Comparison of ENCODE assay signal across 10 cellular contexts in genomic region chr2:179274749-179275148, GRCh38. TPM values are rescaled to one million over a fixed set of nuclear protein-coding genes. Genes with fewer than 3 reads are reported as not detected.
DNase-seq lines count a peak whose midpoint lies in the region; ATAC-seq and TF ChIP-seq lines count a peak whose summit lies in the region.
"Had no signal": no experiment of that assay in that cellular context is flagged by ENCODE, and none has a peak within 500 bp of the region (broad histone marks: within the 10 kb centered on the region; RNA-seq: fewer than 3 reads in every experiment).

No MANE protein-coding gene starts in this region.

- H3K4me2 ChIP-seq in OCI-LY7 (ENCODE audit: low read length), result peak overlapping the region; percentile 0; the same call in 1 of the 2 replicates

- peaks cover 12% of the 10 kb centered on the region for H3K4me1 ChIP-seq in OCI-LY7 (ENCODE audit: insufficient read depth, low read length, poor library complexity, severe bottlenecking)

- no peak overlapping the region for H3K4me3 ChIP-seq in OCI-LY7 (ENCODE audit: low read depth, low read length, poor library complexity, severe bottlenecking)

- H3K9me2 ChIP-seq in OCI-LY7 (ENCODE audit: insufficient read depth, low read length), result no peaks in the 10 kb centered on the region

- peaks cover 9% of the 10 kb centered on the region for H3K27me3 Mint-ChIP-seq in activated CD8-positive, alpha-beta T cell treated with anti-CD3 and anti-CD28 coated beads, Interleukin-2, amount 10 ng/mL, durations not matched to agents 7 days and 5 days (ENCODE audit: low read depth)
- no peaks in the 10 kb centered on the region for H3K27me3 Mint-ChIP-seq in activated CD8-positive, alpha-beta T cell treated with anti-CD3 and anti-CD28 coated beads for 36 hours
- H3K27me3 Mint-ChIP-seq in stimulated activated naive B cell treated with anti-CD40 and anti-IgM and Interleukin-4, amounts not matched to agents 10 μg/mL and 1 μg/mL and 100 μg/mL, for 72 hours, result no peaks in the 10 kb centered on the region

- intact Hi-C loops in activated CD8-positive, alpha-beta T cell treated with anti-CD3 and anti-CD28 coated beads for 36 hours (cut with micrococcal nuclease), result no loop called here
- intact Hi-C loops in OCI-LY7 (cut with micrococcal nuclease; ENCODE audit: unreplicated experiment), result no loop called here
- intact Hi-C loops in posterior vena cava (cut with DNase I), result no loop called here

- no peaks in the 10 kb centered on the region for H4K20me1 ChIP-seq in OCI-LY7 (ENCODE audit: insufficient read depth, low read length)

- H3K9me3 ChIP-seq in OCI-LY7 (ENCODE audit: low read length), result no peaks in the 10 kb centered on the region

- no peak overlapping the region for H3K27ac Mint-ChIP-seq in activated CD8-positive, alpha-beta T cell treated with anti-CD3 and anti-CD28 coated beads, Interleukin-2, amount 10 ng/mL, durations not matched to agents 7 days and 5 days
- no peak overlapping the region for H3K27ac Mint-ChIP-seq in activated CD8-positive, alpha-beta T cell treated with anti-CD3 and anti-CD28 coated beads for 36 hours
- H3K27ac Mint-ChIP-seq in stimulated activated naive B cell treated with anti-CD40 and anti-IgM and Interleukin-4, amounts not matched to agents 10 μg/mL and 1 μg/mL and 100 μg/mL, for 72 hours, result peak overlapping the region; percentile 66

- no peak overlapping the region for H3K27ac ChIP-seq in OCI-LY7 (ENCODE audit: low read depth, low read length, poor library complexity, severe bottlenecking)
- H3K27ac ChIP-seq: brain microvascular endothelial cell had no signal

- peaks cover 7% of the 10 kb centered on the region for H3K4me1 Mint-ChIP-seq in activated CD8-positive, alpha-beta T cell treated with anti-CD3 and anti-CD28 coated beads, Interleukin-2, amount 10 ng/mL, durations not matched to agents 7 days and 5 days (ENCODE audit: low read depth)
- H3K4me1 Mint-ChIP-seq in activated CD8-positive, alpha-beta T cell treated with anti-CD3 and anti-CD28 coated beads for 36 hours (ENCODE audit: low read depth), result no peaks in the 10 kb centered on the region
- H3K4me1 Mint-ChIP-seq in stimulated activated naive B cell treated with anti-CD40 and anti-IgM and Interleukin-4, amounts not matched to agents 10 μg/mL and 1 μg/mL and 100 μg/mL, for 72 hours, result peaks cover 23 to 29% of the 10 kb centered on the region in 2 donors

- H3K9me3 Mint-ChIP-seq in activated CD8-positive, alpha-beta T cell treated with anti-CD3 and anti-CD28 coated beads, Interleukin-2, amount 10 ng/mL, durations not matched to agents 7 days and 5 days (ENCODE audit: insufficient read depth), result no peaks in the 10 kb centered on the region
- H3K9me3 Mint-ChIP-seq in activated CD8-positive, alpha-beta T cell treated with anti-CD3 and anti-CD28 coated beads for 36 hours, result no peaks in the 10 kb centered on the region
- H3K9me3 Mint-ChIP-seq in stimulated activated naive B cell treated with anti-CD40 and anti-IgM and Interleukin-4, amounts not matched to agents 10 μg/mL and 1 μg/mL and 100 μg/mL, for 72 hours, result no peaks in the 10 kb centered on the region

- CTCF ChIA-PET in activated CD8-positive, alpha-beta T cell treated with anti-CD3 and anti-CD28 coated beads, Interleukin-2, amount 10 ng/mL, durations not matched to agents 7 days and 5 days (lab: Charles Lee), result no interaction called here
- CTCF ChIA-PET in activated CD8-positive, alpha-beta T cell treated with anti-CD3 and anti-CD28 coated beads for 36 hours (lab: Charles Lee), result no interaction called here
- CTCF ChIA-PET in OCI-LY7 (lab: Charles Lee; ENCODE audit: unreplicated experiment) (no interaction called here), GM10248 (lab: Yijun Ruan, JAX) (no interaction called here)

- ATAC-seq in activated CD8-positive, alpha-beta T cell treated with anti-CD3 and anti-CD28 coated beads, Interleukin-2, amount 10 ng/mL, durations not matched to agents 7 days and 5 days, result no peak
- ATAC-seq in activated CD8-positive, alpha-beta T cell treated with anti-CD3 and anti-CD28 coated beads for 36 hours, result no peak
- ATAC-seq in HG02973 (IDR thresholded peaks at IDR 0.05; ENCODE audit: unreplicated experiment), result peak; percentile 95
- peak; percentile 99 for ATAC-seq in stimulated activated naive B cell treated with anti-CD40 and anti-IgM and Interleukin-4, amounts not matched to agents 10 μg/mL and 1 μg/mL and 100 μg/mL, for 72 hours (replicated peaks)

- no peak for TF ChIP-seq CTCF in activated CD8-positive, alpha-beta T cell treated with anti-CD3 and anti-CD28 coated beads for 36 hours (IDR thresholded peaks at IDR 0.05)
- TF ChIP-seq CTCF in OCI-LY7 (conservative IDR thresholded peaks at IDR 0.05; ENCODE audit: low read length), result no peak
- TF ChIP-seq CTCF in GM10248 (IDR thresholded peaks at IDR 0.05; ENCODE audit: control extremely low read depth, extremely low read depth, low read depth, missing control alignments), result no peak

- H2AFZ ChIP-seq in OCI-LY7 (ENCODE audit: low read length), result peak overlapping the region; percentile 52; the same call in 1 of the 2 replicates

- no peaks in the 10 kb centered on the region for H3K79me2 ChIP-seq in OCI-LY7 (ENCODE audit: insufficient read depth, low read depth, low read length)

- no peak overlapping the region for H3K4me3 Mint-ChIP-seq in activated CD8-positive, alpha-beta T cell treated with anti-CD3 and anti-CD28 coated beads, Interleukin-2, amount 10 ng/mL, durations not matched to agents 7 days and 5 days
- H3K4me3 Mint-ChIP-seq in activated CD8-positive, alpha-beta T cell treated with anti-CD3 and anti-CD28 coated beads for 36 hours, result no peak overlapping the region
- peak overlapping the region; percentile 8 to 36 for H3K4me3 Mint-ChIP-seq in stimulated activated naive B cell treated with anti-CD40 and anti-IgM and Interleukin-4, amounts not matched to agents 10 μg/mL and 1 μg/mL and 100 μg/mL, for 72 hours

- no peaks in the 10 kb centered on the region for H3K36me3 ChIP-seq in OCI-LY7 (ENCODE audit: insufficient read depth, low read length)
- H3K36me3 ChIP-seq: brain microvascular endothelial cell had no signal

- peak; percentile 28 for DNase-seq in activated CD8-positive, alpha-beta T cell treated with anti-CD3 and anti-CD28 coated beads, Interleukin-2, amount 10 ng/mL, durations not matched to agents 7 days and 5 days
- no peak for DNase-seq in activated CD8-positive, alpha-beta T cell treated with anti-CD3 and anti-CD28 coated beads for 36 hours
- peak; percentile 62 for DNase-seq in OCI-LY7 (ENCODE audit: low spot score)
- peak; percentile 47 for DNase-seq in stimulated activated naive B cell treated with anti-CD40 and anti-IgM and Interleukin-4, amounts not matched to agents 10 μg/mL and 1 μg/mL and 100 μg/mL, for 72 hours
- no peak for DNase-seq in activated CD8-positive, alpha-beta memory T cell treated with anti-CD3 and anti-CD28 coated beads, Interleukin-2, amount 50 U/mL, for 4 hours
- DNase-seq in posterior vena cava (ENCODE audit: low spot score), result no peak
- no peak for DNase-seq in GM10248 (ENCODE audit: extremely low spot score)
- DNase-seq: brain microvascular endothelial cell; stimulated activated CD4-positive, alpha-beta T cell treated with anti-CD3 and anti-CD28 coated beads, Interleukin-15, amount 100 ng/mL, for 24 hours had no signal

- POLR2A ChIA-PET in activated CD8-positive, alpha-beta T cell treated with anti-CD3 and anti-CD28 coated beads, Interleukin-2, amount 10 ng/mL, durations not matched to agents 7 days and 5 days (lab: Charles Lee), result no interaction called here
- POLR2A ChIA-PET in activated CD8-positive, alpha-beta T cell treated with anti-CD3 and anti-CD28 coated beads for 36 hours (lab: Charles Lee), result interaction anchor here (0.6 kb wide), 1 partner anchor 430 kb away, joined by 3 read pairs; no protein-coding TSS in a partner anchor
- POLR2A ChIA-PET in OCI-LY7 (lab: Charles Lee) (no interaction called here), GM10248 (lab: Yijun Ruan, JAX) (no interaction called here)

- no peaks in the 10 kb centered on the region for H3K36me3 Mint-ChIP-seq in activated CD8-positive, alpha-beta T cell treated with anti-CD3 and anti-CD28 coated beads, Interleukin-2, amount 10 ng/mL, durations not matched to agents 7 days and 5 days (ENCODE audit: low read depth)
- no peaks in the 10 kb centered on the region for H3K36me3 Mint-ChIP-seq in activated CD8-positive, alpha-beta T cell treated with anti-CD3 and anti-CD28 coated beads for 36 hours (ENCODE audit: low read depth)
- no peaks in the 10 kb centered on the region for H3K36me3 Mint-ChIP-seq in stimulated activated naive B cell treated with anti-CD40 and anti-IgM and Interleukin-4, amounts not matched to agents 10 μg/mL and 1 μg/mL and 100 μg/mL, for 72 hours

- no TSS peak for BruUV-seq in OCI-LY7 (replicated peaks; lab: Mats Ljungman, UMichigan)

RNA-seq across cellular contexts. Expression of gene SESTD1, which starts 10.1 kb away (rescaled TPM):
- total RNA-seq in activated CD8-positive, alpha-beta T cell treated with anti-CD3 and anti-CD28 coated beads, Interleukin-2, amount 10 ng/mL, durations not matched to agents 7 days and 5 days, result 10 to 100 TPM; 15.4 to 15.7 TPM
- total RNA-seq in activated CD8-positive, alpha-beta T cell treated with anti-CD3 and anti-CD28 coated beads for 36 hours, result 1 to 10 TPM; 2.6 to 5.6 TPM
- 3.2 and 3.6 TPM in 2 replicates for total RNA-seq in OCI-LY7 (2014; rRNA removed; shearing (Covaris generic))
- total RNA-seq in OCI-LY7 (2022) (14.6 and 21.4 TPM in 2 replicates), posterior vena cava (100 to 1,000 TPM; 142 to 163 TPM)

Comparison
In these comparisons a context has a peak if more than half of its experiments do, and no peak if none do; other contexts are left out.
1. DNase-seq: peak in activated CD8-positive, alpha-beta T cell treated with anti-CD3 and anti-CD28 coated beads, Interleukin-2, amount 10 ng/mL, durations not matched to agents 7 days and 5 days (single experiment), OCI-LY7 (single experiment) and stimulated activated naive B cell treated with anti-CD40 and anti-IgM and Interleukin-4, amounts not matched to agents 10 μg/mL and 1 μg/mL and 100 μg/mL, for 72 hours (single experiment); none in activated CD8-positive, alpha-beta T cell treated with anti-CD3 and anti-CD28 coated beads for 36 hours (single experiment), activated CD8-positive, alpha-beta memory T cell treated with anti-CD3 and anti-CD28 coated beads, Interleukin-2, amount 50 U/mL, for 4 hours (single experiment), posterior vena cava (single experiment) and GM10248 (single experiment).
2. ATAC-seq: peak in HG02973 (single experiment) and stimulated activated naive B cell treated with anti-CD40 and anti-IgM and Interleukin-4, amounts not matched to agents 10 μg/mL and 1 μg/mL and 100 μg/mL, for 72 hours (2 of 2); none in activated CD8-positive, alpha-beta T cell treated with anti-CD3 and anti-CD28 coated beads, Interleukin-2, amount 10 ng/mL, durations not matched to agents 7 days and 5 days (single experiment) and activated CD8-positive, alpha-beta T cell treated with anti-CD3 and anti-CD28 coated beads for 36 hours (single experiment).
3. H3K4me3 Mint-ChIP-seq: peak in stimulated activated naive B cell treated with anti-CD40 and anti-IgM and Interleukin-4, amounts not matched to agents 10 μg/mL and 1 μg/mL and 100 μg/mL, for 72 hours (2 of 2); none in activated CD8-positive, alpha-beta T cell treated with anti-CD3 and anti-CD28 coated beads, Interleukin-2, amount 10 ng/mL, durations not matched to agents 7 days and 5 days (single experiment) and activated CD8-positive, alpha-beta T cell treated with anti-CD3 and anti-CD28 coated beads for 36 hours (single experiment).
4. RNA of gene SESTD1, which starts 10.1 kb away (total RNA-seq): 142 to 163 TPM in posterior vena cava; 3.2 to 21.4 TPM in OCI-LY7, 15.4 to 15.7 TPM in activated CD8-positive, alpha-beta T cell treated with anti-CD3 and anti-CD28 coated beads, Interleukin-2, amount 10 ng/mL, durations not matched to agents 7 days and 5 days and 2.6 to 5.6 TPM in activated CD8-positive, alpha-beta T cell treated with anti-CD3 and anti-CD28 coated beads for 36 hours; every median in the first group is over 4 times any median in the second.